Comparison of ENCODE assay signal across 8 cellular contexts in the genomic region with DNA sequence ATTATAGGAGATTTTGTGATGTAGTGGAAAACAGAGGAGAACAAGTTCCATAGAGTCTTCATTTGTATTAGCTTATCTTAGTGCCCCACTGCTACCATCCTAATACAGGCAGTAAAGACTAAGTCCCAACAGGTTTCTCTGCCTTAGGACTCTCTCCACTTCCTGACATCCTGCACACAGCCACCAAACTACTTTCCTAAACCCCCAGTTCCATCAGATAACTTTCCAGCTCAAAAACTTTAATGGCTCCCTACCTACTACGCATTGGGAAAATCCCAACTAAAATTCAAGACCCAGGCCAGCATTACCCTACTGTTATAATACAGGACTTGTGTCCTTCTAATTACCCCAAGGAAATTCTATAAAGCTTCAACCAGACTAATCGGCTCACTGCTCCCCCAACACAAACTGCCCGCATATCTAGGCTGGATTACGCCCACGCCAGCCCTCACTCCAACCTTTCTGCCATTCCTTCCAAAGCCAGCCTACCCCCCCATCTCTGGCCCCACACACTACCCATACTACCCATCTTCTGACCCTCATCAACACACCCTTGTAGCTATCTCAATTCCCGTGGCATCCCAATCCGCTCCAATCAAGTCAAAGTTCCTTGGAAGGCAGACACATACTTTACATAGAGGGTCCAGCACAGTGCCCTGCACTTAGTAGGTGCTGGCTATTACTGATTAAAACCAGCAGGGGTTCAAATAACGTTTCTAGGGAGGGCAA. TPM values are rescaled to one million over a fixed set of nuclear protein-coding genes. Genes with fewer than 3 reads are reported as not detected.
A peak's percentile ranks its signal among the peaks of the same experiment; 100 is the strongest.
DNase-seq lines count a peak whose midpoint lies in the region; ATAC-seq and TF ChIP-seq lines count a peak whose summit lies in the region.

No MANE protein-coding gene starts in this region.

- peaks cover 0 to 5% (median 1%) of the 10 kb centered on the region in 3 donors for H3K27me3 Mint-ChIP-seq in CD14-positive monocyte (ENCODE audit: low read depth in 3 of 3)
- H3K27me3 Mint-ChIP-seq in chondrocyte (ENCODE audit: low read depth): no peaks in the 10 kb centered on the region
- H3K27me3 Mint-ChIP-seq in natural killer cell treated with Interleukin-12 subunit alpha and Interleukin-12 subunit beta and Interleukin-15 and Interleukin-18, amount 100 ng/mL, for 72 hours: no peaks in the 10 kb centered on the region

- H3K9me3 Mint-ChIP-seq in CD14-positive monocyte: no peaks in the 10 kb centered on the region
- H3K9me3 Mint-ChIP-seq in chondrocyte (ENCODE audit: low read depth): no peaks in the 10 kb centered on the region
- H3K9me3 Mint-ChIP-seq in natural killer cell treated with Interleukin-12 subunit alpha and Interleukin-12 subunit beta and Interleukin-15 and Interleukin-18, amount 100 ng/mL, for 72 hours: no peaks in the 10 kb centered on the region

- H3K4me3 ChIP-seq in Jurkat, Clone E6-1 (ENCODE audit: low read length): peak overlapping the region; percentile 87

- H3K4me3 Mint-ChIP-seq in CD14-positive monocyte (peak overlapping the region; percentile 88 to 92), chondrocyte (ENCODE audit: unreplicated experiment) (peak overlapping the region; percentile 68)
- H3K4me3 Mint-ChIP-seq in natural killer cell treated with Interleukin-12 subunit alpha and Interleukin-12 subunit beta and Interleukin-15 and Interleukin-18, amount 100 ng/mL, for 72 hours: peak overlapping the region; percentile 81

- intact Hi-C loops in CD14-positive monocyte (cut with micrococcal nuclease): no loop called here

- H3K4me1 Mint-ChIP-seq in CD14-positive monocyte (peaks cover 55% of the 10 kb centered on the region), chondrocyte (ENCODE audit: low read depth) (peaks cover 43% of the 10 kb centered on the region)
- H3K4me1 Mint-ChIP-seq in natural killer cell treated with Interleukin-12 subunit alpha and Interleukin-12 subunit beta and Interleukin-15 and Interleukin-18, amount 100 ng/mL, for 72 hours (ENCODE audit: low read depth in 2 of 2): peaks cover 19 to 43% of the 10 kb centered on the region in 2 donors

- no peak for ATAC-seq in natural killer cell treated with Interleukin-12 subunit alpha and Interleukin-12 subunit beta and Interleukin-15 and Interleukin-18, amount 100 ng/mL, for 72 hours
- no peak for ATAC-seq in HG03139 (IDR thresholded peaks at IDR 0.05; ENCODE audit: unreplicated experiment)
- ATAC-seq in HG03442 (IDR thresholded peaks at IDR 0.05; ENCODE audit: unreplicated experiment): no peak

- DNase-seq in CD14-positive monocyte (ENCODE audit: low spot score) (no peak), chondrocyte (ENCODE audit: low spot score) (no peak), foreskin melanocyte (no peak)
- DNase-seq in Jurkat, Clone E6-1 (ENCODE audit: low read depth, low spot score): no peak
- DNase-seq in natural killer cell treated with Interleukin-12 subunit alpha and Interleukin-12 subunit beta and Interleukin-15 and Interleukin-18, amount 100 ng/mL, for 72 hours (ENCODE audit: low spot score): no peak
- no peak for DNase-seq in activated CD4-positive, alpha-beta T cell treated with anti-CD3 and anti-CD28 coated beads for 4 hours

- TF ChIP-seq CTCF in CD14-positive monocyte (IDR thresholded peaks at IDR 0.05) (no peak), chondrocyte (IDR thresholded peaks at IDR 0.05) (no peak)

- H3K27ac Mint-ChIP-seq in CD14-positive monocyte (peak overlapping the region in 4 of 7 donors; percentile 7 to 82 (median 46)), chondrocyte (ENCODE audit: unreplicated experiment) (peak overlapping the region; percentile 92)
- H3K27ac Mint-ChIP-seq in natural killer cell treated with Interleukin-12 subunit alpha and Interleukin-12 subunit beta and Interleukin-15 and Interleukin-18, amount 100 ng/mL, for 72 hours: peak overlapping the region; percentile 4 to 53

- H3K36me3 Mint-ChIP-seq in CD14-positive monocyte: peaks cover 19 to 20% of the 10 kb centered on the region in 2 donors
- H3K36me3 Mint-ChIP-seq in chondrocyte (ENCODE audit: low read depth): peaks cover 3% of the 10 kb centered on the region
- peaks cover 5% of the 10 kb centered on the region for H3K36me3 Mint-ChIP-seq in natural killer cell treated with Interleukin-12 subunit alpha and Interleukin-12 subunit beta and Interleukin-15 and Interleukin-18, amount 100 ng/mL, for 72 hours

RNA-seq across cellular contexts. Expression of gene IDE, which starts 1.4 kb away (rescaled TPM):
- polyA plus RNA-seq in CD14-positive monocyte: 10 to 100 TPM; 15.6 to 21.8 TPM
- polyA plus RNA-seq in Jurkat, Clone E6-1 (2012; ENCODE audit: insufficient read depth, insufficient read length): 22.1 TPM
- total RNA-seq in chondrocyte: 42.0 to 57.5 TPM (median 44.6 TPM) in 3 replicates
- total RNA-seq in natural killer cell treated with Interleukin-12 subunit alpha and Interleukin-12 subunit beta and Interleukin-15 and Interleukin-18, amount 100 ng/mL, for 72 hours: 10 to 100 TPM; 41.4 to 52.8 TPM

RNA-seq across cellular contexts. Expression of gene KIF11, which starts 20.4 kb away (rescaled TPM):
- polyA plus RNA-seq in CD14-positive monocyte: under 1 TPM; 0.40 to 0.55 TPM
- 46.7 TPM for polyA plus RNA-seq in Jurkat, Clone E6-1 (2012; ENCODE audit: insufficient read depth, insufficient read length)
- total RNA-seq in chondrocyte: 6.6 to 9.9 TPM (median 7.1 TPM) in 3 replicates
- total RNA-seq in natural killer cell treated with Interleukin-12 subunit alpha and Interleukin-12 subunit beta and Interleukin-15 and Interleukin-18, amount 100 ng/mL, for 72 hours: 10 to 100 TPM; 25.6 to 42.2 TPM

Comparison
In these comparisons a context has a peak if more than half of its experiments do, and no peak if none do; other contexts are left out.
1. H3K27ac Mint-ChIP-seq: peak in every context shown above with its lines; median percentile 92 in chondrocyte; 46 in CD14-positive monocyte; 28 in natural killer cell treated with Interleukin-12 subunit alpha and Interleukin-12 subunit beta and Interleukin-15 and Interleukin-18, amount 100 ng/mL, for 72 hours.